In genomic region chr6:40734607-40735006, GRCh38 we compare ENCODE assay signal across 22 cellular contexts.
"Had no signal": no experiment of that assay in that cellular context is flagged by ENCODE, and none has a peak within 500 bp of the region (broad histone marks: within the 10 kb centered on the region; RNA-seq: fewer than 3 reads in every experiment).

No MANE protein-coding gene starts in this region.

- H3K9me3 ChIP-seq: Peyer's patch, SJCRH30 had no signal

- DNase-seq: Kasumi-1, KG1, MM.1S, NCI-H1092 treated with DMSO at 0.1 percent for 48 hours, NCI-H1436, NCI-H187, NCI-H2029, NCI-H2081 treated with DMSO at 0.1 percent for 48 hours, NCI-H2171, NCI-H226, NCI-H446, NCI-H510A, NCI-H524 treated with DMSO at 0.1 percent for 48 hours, NCI-H774, Peyer's patch, SHP77 treated with DMSO at 0.1 percent for 48 hours, SJCRH30, T-helper 1 cell had no signal

- H3K27me3 ChIP-seq: Peyer's patch had no signal

- ATAC-seq: Right ventricle myocardium inferior, SK-N-SH treated with all-trans-retinoic acid at 6 μM for 48 hours had no signal

- H3K36me3 ChIP-seq: Peyer's patch, SJCRH30 had no signal

- FAIRE-seq: HTR-8/SVneo had no signal

- H3K4me3 ChIP-seq: Peyer's patch, SJCRH30 had no signal

- H3K4me1 ChIP-seq: Peyer's patch, SJCRH30 had no signal

- H3K27ac ChIP-seq: HL-60, Peyer's patch, SJCRH30 had no signal
